In genomic region chr13:50167224-50167947, GRCh38 we compare ENCODE assay signal across 15 cellular contexts.
DNase-seq lines count a peak whose midpoint lies in the region; ATAC-seq and TF ChIP-seq lines count a peak whose summit lies in the region.
"Had no signal": no experiment of that assay in that cellular context is flagged by ENCODE, and none has a peak within 500 bp of the region (broad histone marks: within the 10 kb centered on the region; RNA-seq: fewer than 3 reads in every experiment).

No MANE protein-coding gene starts in this region.

- no peaks in the 10 kb centered on the region for H3K36me3 Mint-ChIP-seq in activated T-cell treated with anti-CD3 and anti-CD28 coated beads, Interleukin-2, amount 50 U/mL, for 4 hours (ENCODE audit: insufficient read depth)
- H3K36me3 Mint-ChIP-seq: CD4-positive, CD25-positive, alpha-beta regulatory T cell had no signal

- H2AK5ac ChIP-seq in trophoblast cell (ENCODE audit: low read length): no peak overlapping the region

- no peak overlapping the region for H3K18ac ChIP-seq in trophoblast cell (ENCODE audit: low read length)

- H3K4me3 ChIP-seq in trophoblast cell (ENCODE audit: low read depth, low read length) (no peak overlapping the region), transverse colon (no peak overlapping the region)
- H3K4me3 ChIP-seq: GM23338 had no signal

- WGBS in trophoblast cell (ENCODE audit: extremely low coverage, insufficient coverage, insufficient read length): no CpG with 5 or more reads among the region's 2 CpGs
- 65 to 75% methylated on average over 2 of the region's 2 CpGs for WGBS in transverse colon (ENCODE audit: low coverage in 1 of 2), 2 donors

- H3K14ac ChIP-seq in trophoblast cell (ENCODE audit: low read length): no peak overlapping the region

- no peak overlapping the region for H2BK12ac ChIP-seq in trophoblast cell (ENCODE audit: low read length)

- no peaks in the 10 kb centered on the region for H3K27me3 ChIP-seq in trophoblast cell (ENCODE audit: insufficient read depth, low read length)
- H3K27me3 ChIP-seq in transverse colon: no peaks in the 10 kb centered on the region

- no peak overlapping the region for H2AFZ ChIP-seq in trophoblast cell (ENCODE audit: insufficient read depth, low read length, poor library complexity)
- H2AFZ ChIP-seq: GM23338 had no signal

- no peak overlapping the region for H3K4me2 ChIP-seq in trophoblast cell (ENCODE audit: low read length)
- H3K4me2 ChIP-seq: GM23338 had no signal

- no peaks in the 10 kb centered on the region for H3K79me1 ChIP-seq in trophoblast cell (ENCODE audit: low read length)

- H3K9me3 ChIP-seq in trophoblast cell (ENCODE audit: insufficient read depth, low read depth, low read length) (no peaks in the 10 kb centered on the region), transverse colon (no peaks in the 10 kb centered on the region)

- H3K36me3 ChIP-seq in trophoblast cell (ENCODE audit: control insufficient read depth in 1 of 2, insufficient read depth in 2 of 2, low read length in 2 of 2): no peaks in the 10 kb centered on the region
- H3K36me3 ChIP-seq in transverse colon: no peaks in the 10 kb centered on the region
- H3K36me3 ChIP-seq: WERI-Rb-1 had no signal

- H3K27ac ChIP-seq in trophoblast cell (ENCODE audit: low read depth, low read length) (no peak overlapping the region), transverse colon (no peak overlapping the region)
- H3K27ac ChIP-seq: WERI-Rb-1 had no signal

- TF ChIP-seq CTCF in transverse colon (IDR thresholded peaks at IDR 0.05): no peak

- H2BK120ac ChIP-seq in trophoblast cell (ENCODE audit: insufficient read depth, low read length, poor library complexity): no peak overlapping the region

- peaks cover 2% of the 10 kb centered on the region for H3K27me3 Mint-ChIP-seq in activated T-cell treated with anti-CD3 and anti-CD28 coated beads, Interleukin-2, amount 50 U/mL, for 4 hours (ENCODE audit: low read depth)

- no peak for TF ChIP-seq POLR2A in transverse colon (IDR thresholded peaks at IDR 0.05)

- H3K79me2 ChIP-seq in trophoblast cell (ENCODE audit: control insufficient read depth, insufficient read depth, low read length, poor library complexity): no peaks in the 10 kb centered on the region

- no peak overlapping the region for H4K8ac ChIP-seq in trophoblast cell (ENCODE audit: low read depth, low read length)

- H3K4me3 Mint-ChIP-seq in activated T-cell treated with anti-CD3 and anti-CD28 coated beads, Interleukin-2, amount 50 U/mL, for 4 hours: no peak overlapping the region
- H3K4me3 Mint-ChIP-seq: CD4-positive, CD25-positive, alpha-beta regulatory T cell; GM23338 had no signal

- peaks cover 8% of the 10 kb centered on the region for H3K4me1 Mint-ChIP-seq in activated T-cell treated with anti-CD3 and anti-CD28 coated beads, Interleukin-2, amount 50 U/mL, for 4 hours (ENCODE audit: low read depth)
- H3K4me1 Mint-ChIP-seq: CD4-positive, CD25-positive, alpha-beta regulatory T cell had no signal

- no peak overlapping the region for H4K91ac ChIP-seq in trophoblast cell (ENCODE audit: low read depth, low read length)

- TF ChIP-seq EP300 in transverse colon (IDR thresholded peaks at IDR 0.05; ENCODE audit: low read depth): no peak

- H3K9ac ChIP-seq in trophoblast cell (ENCODE audit: low read length): peak overlapping the region; percentile 72

- peak; percentile 86 to 89 for ATAC-seq in activated T-cell treated with anti-CD3 and anti-CD28 coated beads, Interleukin-2, amount 50 U/mL, for 4 hours
- peak; percentile 79 for ATAC-seq in GM18858 (IDR thresholded peaks at IDR 0.05; ENCODE audit: unreplicated experiment)
- ATAC-seq in HG03442 (IDR thresholded peaks at IDR 0.05; ENCODE audit: unreplicated experiment): peak; percentile 57
- ATAC-seq: GM23338 had no signal

- no peak overlapping the region for H4K12ac ChIP-seq in trophoblast cell (ENCODE audit: low read depth, low read length)

- intact Hi-C loops in transverse colon (cut with DNase I; ENCODE audit: low total_unique reads): no loop called here

- no peak overlapping the region for H3K23ac ChIP-seq in trophoblast cell (ENCODE audit: low read length)

- in situ Hi-C loops in transverse colon (cut with MboI; ENCODE audit: low pct_ligation_motif_present in 1 of 4, low pct_unique_long_range_greater_than_20kb in 1 of 4, low sequenced_read_pairs in 3 of 4): no loop called here

- DNase-seq in activated T-cell treated with anti-CD3 and anti-CD28 coated beads, Interleukin-2, amount 50 U/mL, for 4 hours: no peak
- DNase-seq in activated T-cell treated with anti-CD3 and anti-CD28 coated beads for 4 hours: no peak
- no peak for DNase-seq in trophoblast cell
- DNase-seq in transverse colon: no peak
- no peak for DNase-seq in stimulated activated CD4-positive, alpha-beta T cell treated with anti-CD3 and anti-CD28 coated beads, Interleukin-4, amount 100 ng/mL, for 1 hour
- no peak for DNase-seq in NCI-H1092 treated with DMSO at 0.1 percent for 48 hours (lab: John Stamatoyannopoulos, UW)
- DNase-seq: activated gamma-delta T cell treated with Interleukin-2 at 50 U/mL for 16 hours, foreskin melanocyte, midbrain, NCI-H187, WERI-Rb-1 had no signal

- H3K9me3 Mint-ChIP-seq in activated T-cell treated with anti-CD3 and anti-CD28 coated beads, Interleukin-2, amount 50 U/mL, for 4 hours: no peaks in the 10 kb centered on the region
- H3K9me3 Mint-ChIP-seq: GM23338 had no signal

- no peak overlapping the region for H2BK5ac ChIP-seq in trophoblast cell (ENCODE audit: low read depth, low read length, poor library complexity)

- H3K4ac ChIP-seq in trophoblast cell (ENCODE audit: low read depth, low read length): no peak overlapping the region

- H3K4me1 ChIP-seq in trophoblast cell (ENCODE audit: control insufficient read depth in 1 of 2, insufficient read depth in 2 of 2, low read length in 2 of 2) (peaks cover 3% of the 10 kb centered on the region in 2 experiments), transverse colon (no peaks in the 10 kb centered on the region)
